17 cellular contexts compared by ENCODE assay signal in the genomic region with DNA sequence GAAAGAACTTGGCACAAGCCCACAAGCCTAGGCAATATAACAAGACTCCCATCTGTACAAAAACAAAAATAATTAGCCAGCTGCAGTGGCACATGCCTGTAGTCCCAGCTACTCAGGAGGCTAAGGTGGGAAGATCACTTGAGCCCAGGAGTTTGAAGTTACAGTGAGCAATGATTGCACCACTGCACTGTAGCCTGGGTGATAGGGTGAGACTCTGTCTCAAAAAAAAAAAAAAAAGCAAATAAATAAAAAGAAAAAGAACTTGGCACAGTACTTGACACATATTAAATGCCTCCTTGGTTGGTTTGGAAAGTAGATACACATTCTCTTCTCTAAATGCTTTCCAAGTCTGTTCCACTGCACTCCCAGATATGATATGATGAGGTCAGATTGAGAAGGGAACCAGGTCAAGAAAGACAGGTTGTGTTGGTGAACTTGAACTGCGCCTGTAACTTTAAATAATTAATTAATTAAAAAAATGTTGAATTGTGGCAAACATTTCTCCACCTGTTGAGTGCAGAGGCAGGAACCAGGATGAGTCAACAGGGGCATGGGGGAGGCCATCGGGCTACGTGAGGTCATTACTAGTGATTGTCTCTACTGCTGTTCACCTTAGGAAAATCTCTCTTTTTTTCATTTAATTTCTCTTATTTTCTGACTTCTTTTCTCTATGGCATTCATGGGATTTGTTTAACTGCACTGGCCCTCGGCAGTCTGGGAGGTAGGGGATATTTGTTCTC. TPM values are rescaled to one million over a fixed set of nuclear protein-coding genes. Genes with fewer than 3 reads are reported as not detected.
"Had no signal": no experiment of that assay in that cellular context is flagged by ENCODE, and none has a peak within 500 bp of the region (broad histone marks: within the 10 kb centered on the region; RNA-seq: fewer than 3 reads in every experiment).

No MANE protein-coding gene starts in this region.

- H3K4me3 ChIP-seq: body of pancreas, dorsolateral prefrontal cortex, heart right ventricle, psoas muscle, right lobe of liver had no signal

- H3K27me3 ChIP-seq: body of pancreas, dorsolateral prefrontal cortex, heart right ventricle, right lobe of liver had no signal

- H3K4me1 ChIP-seq: psoas muscle had no signal

- H3K9me3 ChIP-seq: body of pancreas, psoas muscle, right lobe of liver had no signal

- ATAC-seq: activated T-helper 17 cell treated with anti-CD3 and anti-CD28 coated beads, Interleukin-2, amount 50 U/mL, for 72 hours; body of pancreas; esophagus mucosa; heart right ventricle; left ventricle myocardium superior; psoas muscle had no signal

- DNase-seq: activated CD4-positive, alpha-beta T cell treated with anti-CD3 and anti-CD28 coated beads, Interleukin-2, amount 10 ng/mL, durations not matched to agents 7 days and 5 days; activated CD4-positive, CD25-positive, alpha-beta regulatory T cell; activated CD8-positive, alpha-beta memory T cell treated with anti-CD3 and anti-CD28 coated beads for 24 hours; activated naive CD4-positive, alpha-beta T cell treated with anti-CD3 and anti-CD28 coated beads, Interleukin-2, amount 10 ng/mL, durations not matched to agents 7 days and 5 days; body of pancreas; dorsolateral prefrontal cortex; heart right ventricle; left ventricle myocardium superior; mesenchymal stem cell; occipital lobe; psoas muscle; right lobe of liver; stimulated activated CD4-positive, alpha-beta T cell treated with anti-CD3 and anti-CD28 coated beads, Interleukin-2, amount 100 ng/mL, for 24 hours; stimulated activated naive CD4-positive, alpha-beta T cell had no signal

- H3K27ac ChIP-seq: body of pancreas, dorsolateral prefrontal cortex, heart right ventricle, psoas muscle, right lobe of liver had no signal

- H3K36me3 ChIP-seq: right lobe of liver had no signal

RNA-seq across cellular contexts. Expression of a gene that starts 44.2 kb away (rescaled TPM):
- polyA plus RNA-seq: keratinocyte had no signal
